32 cellular contexts compared by ENCODE assay signal in genomic region chr17:61872099-61872498, GRCh38.
"Had no signal": no experiment of that assay in that cellular context is flagged by ENCODE, and none has a peak within 500 bp of the region (broad histone marks: within the 10 kb centered on the region; RNA-seq: fewer than 3 reads in every experiment).

No MANE protein-coding gene starts in this region.

- H3K9me3 ChIP-seq: adrenal gland, body of pancreas, breast epithelium had no signal

- H3K27ac ChIP-seq: adrenal gland, body of pancreas, brain microvascular endothelial cell, breast epithelium, VCaP had no signal

- ATAC-seq: activated CD8-positive, alpha-beta T cell treated with anti-CD3 and anti-CD28 coated beads for 36 hours; activated naive CD4-positive, alpha-beta T cell treated with anti-CD3 and anti-CD28 coated beads, Interleukin-2, amount 50 U/mL, for 72 hours; activated T-cell treated with anti-CD3 and anti-CD28 coated beads, Interleukin-2, amount 50 U/mL, for 4 hours; activated T-cell treated with anti-CD3 and anti-CD28 coated beads, Interleukin-2, amount 50 U/mL, for 72 hours; activated T-helper 17 cell treated with anti-CD3 and anti-CD28 coated beads, Interleukin-2, amount 50 U/mL, for 72 hours; body of pancreas had no signal

- H3K4me3 ChIP-seq: adrenal gland, body of pancreas, breast epithelium had no signal

- H3K36me3 ChIP-seq: breast epithelium had no signal

- FAIRE-seq: astrocyte, TTC549 had no signal

- DNase-seq: activated B cell treated with CpG ODN at 0.5 μM for 24 hours; activated CD4-positive, alpha-beta memory T cell treated with anti-CD3 and anti-CD28 coated beads for 36 hours; activated CD4-positive, alpha-beta T cell treated with anti-CD3 and anti-CD28 coated beads for 4 hours; activated CD4-positive, alpha-beta T cell treated with anti-CD3 and anti-CD28 coated beads, Interleukin-2, amount 10 ng/mL, durations not matched to agents 7 days and 5 days; activated CD4-positive, CD25-positive, alpha-beta regulatory T cell treated with anti-CD3 and anti-CD28 coated beads, Interleukin-2, amount 50 U/mL, for 72 hours; activated CD8-positive, alpha-beta memory T cell treated with anti-CD3 and anti-CD28 coated beads, Interleukin-2, amount 50 U/mL, for 4 hours; activated CD8-positive, alpha-beta T cell treated with anti-CD3 and anti-CD28 coated beads for 36 hours; activated effector memory CD4-positive, alpha-beta T cell treated with anti-CD3 and anti-CD28 coated beads, Interleukin-2, amount 50 U/mL, for 16 hours; activated gamma-delta T cell treated with Interleukin-2 at 50 U/mL for 16 hours; activated naive CD4-positive, alpha-beta T cell; activated naive CD4-positive, alpha-beta T cell treated with anti-CD3 and anti-CD28 coated beads for 36 hours; activated naive CD4-positive, alpha-beta T cell treated with anti-CD3 and anti-CD28 coated beads, Interleukin-2, amount 50 U/mL, for 16 hours; activated naive CD8-positive, alpha-beta T cell treated with anti-CD3 and anti-CD28 coated beads for 36 hours; activated T-cell treated with anti-CD3 and anti-CD28 coated beads for 4 hours; activated T-cell treated with anti-CD3 and anti-CD28 coated beads, Interleukin-2, amount 50 U/mL, for 1 hour; activated T-cell treated with anti-CD3 and anti-CD28 coated beads, Interleukin-2, amount 50 U/mL, for 4 hours; activated T-cell treated with anti-CD3 and anti-CD28 coated beads, Interleukin-2, amount 50 U/mL, for 72 hours; adrenal gland; amniotic stem cell; aorta; body of pancreas; brain microvascular endothelial cell; central memory CD4-positive, alpha-beta T cell; T-helper 1 cell; T-helper 2 cell; T-helper 9 cell had no signal

- H3K27me3 ChIP-seq: adrenal gland, body of pancreas, brain microvascular endothelial cell, breast epithelium had no signal

- H3K4me1 ChIP-seq: adrenal gland, body of pancreas, breast epithelium had no signal
